13 cellular contexts compared by ENCODE assay signal in the genomic region with DNA sequence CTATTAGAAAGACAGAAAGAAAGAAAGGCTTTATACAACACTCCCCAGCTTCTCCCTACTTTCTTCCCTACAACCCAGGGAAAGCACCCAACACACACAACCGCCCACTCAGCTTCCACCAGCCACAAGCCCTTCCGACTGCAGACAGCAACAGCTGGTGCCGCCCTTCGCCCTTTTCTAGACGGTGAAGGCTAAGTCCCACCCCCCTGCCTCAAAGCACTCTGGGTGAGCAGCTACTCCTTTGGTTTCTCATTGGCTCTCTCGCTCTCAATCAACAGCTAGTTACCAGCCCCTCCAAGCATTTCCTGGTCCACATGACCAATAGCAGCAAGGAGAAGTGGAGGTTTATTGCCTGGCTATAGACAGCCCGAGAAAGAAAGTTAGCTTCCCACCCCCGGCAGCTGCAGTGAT.
A peak's percentile ranks its signal among the peaks of the same experiment; 100 is the strongest.
DNase-seq lines count a peak whose midpoint lies in the region; ATAC-seq and TF ChIP-seq lines count a peak whose summit lies in the region.
"Had no signal": no experiment of that assay in that cellular context is flagged by ENCODE, and none has a peak within 500 bp of the region (broad histone marks: within the 10 kb centered on the region; RNA-seq: fewer than 3 reads in every experiment).

No MANE protein-coding gene starts in this region.

- TF ChIP-seq CTCF in fibroblast of mammary gland (conservative IDR thresholded peaks at IDR 0.05; ENCODE audit: control insufficient read depth, insufficient read depth, low read depth, low read length), result no peak

- DNase-seq in H4 (ENCODE audit: low spot score), result peak; percentile 96
- DNase-seq in NCI-H774 (lab: John Stamatoyannopoulos, UW), result peak; percentile 20
- DNase-seq in fibroblast of mammary gland (ENCODE audit: low read depth), result peak; percentile 87
- DNase-seq in putamen (ENCODE audit: low spot score), result peak; percentile 63
- no peak for DNase-seq in islet precursor cell
- DNase-seq in effector CD4-positive, alpha-beta T cell, result no peak
- no peak for DNase-seq in DMS153 treated with DMSO at 0.1 percent for 48 hours (lab: John Stamatoyannopoulos, UW; ENCODE audit: unreplicated experiment)
- DNase-seq: activated CD4-positive, alpha-beta T cell treated with anti-CD3 and anti-CD28 coated beads, Interleukin-2, amount 50 U/mL, for 48 hours; activated gamma-delta T cell; MM.1S; NCI-H526; nephron progenitor cell had no signal

- H3K4me3 ChIP-seq in fibroblast of mammary gland (ENCODE audit: control insufficient read depth, low read depth, low read length), result peak overlapping the region; percentile 40

- no peak for ATAC-seq in GM19395 (IDR thresholded peaks at IDR 0.05; ENCODE audit: unreplicated experiment)

Comparison
In these comparisons a context has a peak if more than half of its experiments do, and no peak if none do; other contexts are left out.
1. DNase-seq: peak in H4 (single experiment), NCI-H774 (single experiment), fibroblast of mammary gland (single experiment) and putamen (single experiment); none in islet precursor cell (single experiment), effector CD4-positive, alpha-beta T cell (single experiment) and DMS153 treated with DMSO at 0.1 percent for 48 hours (single experiment).